8 cellular contexts compared by ENCODE assay signal in the genomic region with DNA sequence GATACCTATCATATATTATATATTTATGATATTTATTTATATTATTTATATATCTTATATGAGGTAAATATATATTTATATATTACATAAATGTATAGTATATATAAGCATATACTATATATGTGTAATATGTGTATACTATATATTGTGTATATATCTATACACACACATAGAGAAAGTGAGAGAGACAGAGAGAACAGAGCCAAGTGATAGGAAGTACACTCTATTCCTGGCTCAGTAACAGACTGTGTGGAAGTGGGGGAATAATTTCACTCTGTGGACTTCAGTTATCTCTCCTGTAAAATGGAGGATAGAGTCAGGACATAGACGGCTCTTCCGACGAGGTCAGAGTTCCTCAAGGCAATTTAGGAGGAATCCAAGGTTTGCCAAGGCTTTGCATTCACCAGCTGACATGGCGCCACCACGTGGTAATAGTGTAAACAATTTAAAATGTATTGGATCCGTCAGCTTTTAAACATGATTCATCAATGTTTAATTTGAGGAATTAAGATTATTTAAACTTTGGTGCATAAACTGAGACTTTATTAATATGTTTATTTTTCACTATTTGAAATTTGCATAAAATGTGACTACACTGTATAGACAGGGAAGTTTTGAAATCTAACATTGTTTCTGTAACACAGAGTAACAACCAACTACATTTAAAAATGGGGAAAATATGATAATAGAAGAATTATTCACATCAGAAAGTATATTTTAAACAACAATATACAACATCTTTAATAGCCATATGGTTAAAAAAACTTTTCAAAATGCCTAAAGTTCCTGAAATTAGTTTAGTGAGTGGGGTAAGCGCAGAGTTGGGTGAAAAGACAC.
DNase-seq lines count a peak whose midpoint lies in the region; ATAC-seq and TF ChIP-seq lines count a peak whose summit lies in the region.

No MANE protein-coding gene starts in this region.

- H3K27ac Mint-ChIP-seq in activated CD8-positive, alpha-beta T cell treated with anti-CD3 and anti-CD28 coated beads, Interleukin-2, amount 10 ng/mL, durations not matched to agents 7 days and 5 days, result no peak overlapping the region

- BruUV-seq in A673 (replicated peaks; lab: Mats Ljungman, UMichigan), result no TSS peak

- peaks cover 3% of the 10 kb centered on the region for H3K4me1 ChIP-seq in A673 (ENCODE audit: insufficient read depth, low read length, poor library complexity, severe bottlenecking)

- TF ChIP-seq CTCF in A673 (conservative IDR thresholded peaks at IDR 0.05; ENCODE audit: low read depth, low read length) (peak; percentile 87), GM10266 (IDR thresholded peaks at IDR 0.05; ENCODE audit: control insufficient read depth, insufficient read depth, low read depth, missing control alignments) (peak; percentile 79), foreskin fibroblast (IDR thresholded peaks at IDR 0.05; ENCODE audit: low read depth, low read length) (peak; percentile 13)

- peak; percentile 90 for DNase-seq in A673 (ENCODE audit: low spot score)
- DNase-seq in GM10266 (ENCODE audit: extremely low spot score), result peak; percentile 23
- peak; percentile 42 for DNase-seq in NCI-H524 treated with DMSO at 0.1 percent for 48 hours (lab: John Stamatoyannopoulos, UW)
- peak; percentile 55 for DNase-seq in activated CD8-positive, alpha-beta T cell treated with anti-CD3 and anti-CD28 coated beads, Interleukin-2, amount 10 ng/mL, durations not matched to agents 7 days and 5 days
- peak; percentile 61 to 88 for DNase-seq in foreskin fibroblast
- peak; percentile 85 for DNase-seq in pons (ENCODE audit: low spot score)
- no peak for DNase-seq in occipital lobe (lab: John Stamatoyannopoulos, UW)

- H3K27ac ChIP-seq in A673 (ENCODE audit: low read depth, low read length, poor library complexity, severe bottlenecking), result no peak overlapping the region

- no peaks in the 10 kb centered on the region for H3K4me1 Mint-ChIP-seq in activated CD8-positive, alpha-beta T cell treated with anti-CD3 and anti-CD28 coated beads, Interleukin-2, amount 10 ng/mL, durations not matched to agents 7 days and 5 days (ENCODE audit: low read depth)

- no peaks in the 10 kb centered on the region for H3K27me3 ChIP-seq in A673 (replicated peaks; ENCODE audit: insufficient read depth, low read depth, low read length, poor library complexity)

- CTCF ChIA-PET in A673 (lab: Charles Lee), result interaction anchor here (0.9 kb wide), 1 partner anchor 338 kb away, joined by 4 read pairs; no protein-coding TSS in a partner anchor
- CTCF ChIA-PET in activated CD8-positive, alpha-beta T cell treated with anti-CD3 and anti-CD28 coated beads, Interleukin-2, amount 10 ng/mL, durations not matched to agents 7 days and 5 days (lab: Charles Lee), result interaction anchor here (0.7 to 1.1 kb wide), 9 partner anchors 10 to 435 kb away, joined by 3 to 4 read pairs (median 3); no protein-coding TSS in a partner anchor

- H3K4me3 Mint-ChIP-seq in activated CD8-positive, alpha-beta T cell treated with anti-CD3 and anti-CD28 coated beads, Interleukin-2, amount 10 ng/mL, durations not matched to agents 7 days and 5 days, result no peak overlapping the region

- intact Hi-C loops in A673 (cut with micrococcal nuclease; ENCODE audit: unreplicated experiment), result loop anchor here (5.0 to 10.0 kb wide), 2 partner anchors 339 to 442 kb away; no protein-coding TSS in a partner anchor

- no peaks in the 10 kb centered on the region for H3K36me3 Mint-ChIP-seq in activated CD8-positive, alpha-beta T cell treated with anti-CD3 and anti-CD28 coated beads, Interleukin-2, amount 10 ng/mL, durations not matched to agents 7 days and 5 days (ENCODE audit: low read depth)

- ATAC-seq in HG02852 (IDR thresholded peaks at IDR 0.05; ENCODE audit: unreplicated experiment), result peak; percentile 79
- no peak for ATAC-seq in activated CD8-positive, alpha-beta T cell treated with anti-CD3 and anti-CD28 coated beads, Interleukin-2, amount 10 ng/mL, durations not matched to agents 7 days and 5 days

- H3K9me3 ChIP-seq in A673 (ENCODE audit: low read depth, low read length, poor library complexity, severe bottlenecking), result no peaks in the 10 kb centered on the region

- POLR2A ChIA-PET in A673 (lab: Charles Lee; ENCODE audit: low non-redundant PET), result no interaction called here
- POLR2A ChIA-PET in activated CD8-positive, alpha-beta T cell treated with anti-CD3 and anti-CD28 coated beads, Interleukin-2, amount 10 ng/mL, durations not matched to agents 7 days and 5 days (lab: Charles Lee), result no interaction called here

- H3K9me3 Mint-ChIP-seq in activated CD8-positive, alpha-beta T cell treated with anti-CD3 and anti-CD28 coated beads, Interleukin-2, amount 10 ng/mL, durations not matched to agents 7 days and 5 days (ENCODE audit: insufficient read depth), result no peaks in the 10 kb centered on the region

- H3K27me3 Mint-ChIP-seq in activated CD8-positive, alpha-beta T cell treated with anti-CD3 and anti-CD28 coated beads, Interleukin-2, amount 10 ng/mL, durations not matched to agents 7 days and 5 days (ENCODE audit: low read depth), result peaks cover 23% of the 10 kb centered on the region

- H3K36me3 ChIP-seq in A673 (ENCODE audit: insufficient read depth, low read length, poor library complexity, severe bottlenecking), result no peaks in the 10 kb centered on the region

- H3K4me3 ChIP-seq in A673 (ENCODE audit: low read depth, low read length, poor library complexity, severe bottlenecking) (no peak overlapping the region), foreskin fibroblast (ENCODE audit: low read depth in 1 of 2, low read length in 2 of 2) (no peak overlapping the region)

Comparison
In these comparisons a context has a peak if more than half of its experiments do, and no peak if none do; other contexts are left out.
1. CTCF ChIP-seq: peak in every context shown above with its lines; median percentile 87 in A673; 79 in GM10266; 13 in foreskin fibroblast.